11 cellular contexts compared by ENCODE assay signal in genomic region chr2:161172901-161173540, GRCh38. TPM values are rescaled to one million over a fixed set of nuclear protein-coding genes. Genes with fewer than 3 reads are reported as not detected.
DNase-seq lines count a peak whose midpoint lies in the region; ATAC-seq and TF ChIP-seq lines count a peak whose summit lies in the region.
"Had no signal": no experiment of that assay in that cellular context is flagged by ENCODE, and none has a peak within 500 bp of the region (broad histone marks: within the 10 kb centered on the region; RNA-seq: fewer than 3 reads in every experiment).

No MANE protein-coding gene starts in this region.

- no peak overlapping the region for H3K4me3 ChIP-seq in mucosa of descending colon
- H3K4me3 ChIP-seq: vagina had no signal

- intact Hi-C loops in mucosa of descending colon (cut with DNase I, micrococcal nuclease), result no loop called here

- TF ChIP-seq CTCF in mucosa of descending colon (IDR thresholded peaks at IDR 0.05), result no peak

- no peak for DNase-seq in activated CD8-positive, alpha-beta memory T cell treated with anti-CD3 and anti-CD28 coated beads, Interleukin-2, amount 10 ng/mL, durations not matched to agents 7 days and 5 days
- no peak for DNase-seq in activated CD8-positive, alpha-beta memory T cell treated with anti-CD3 and anti-CD28 coated beads, Interleukin-2, amount 50 U/mL, for 4 hours
- no peak for DNase-seq in naive B cell
- DNase-seq in mucosa of descending colon, result no peak
- no peak for DNase-seq in effector CD8-positive, alpha-beta T cell (lab: John Stamatoyannopoulos, UW)
- no peak for DNase-seq in AG08396 (ENCODE audit: low spot score)
- DNase-seq: activated CD4-positive, CD25-positive, alpha-beta regulatory T cell; stimulated activated CD4-positive, alpha-beta T cell treated with anti-CD3 and anti-CD28 coated beads, Interleukin-4, amount 100 ng/mL, for 1 hour had no signal

- no peaks in the 10 kb centered on the region for H3K27me3 Mint-ChIP-seq in activated CD8-positive, alpha-beta memory T cell treated with anti-CD3 and anti-CD28 coated beads, Interleukin-2, amount 10 ng/mL, durations not matched to agents 7 days and 5 days
- H3K27me3 Mint-ChIP-seq in naive B cell, result no peaks in the 10 kb centered on the region

- no peak overlapping the region for H3K4me3 Mint-ChIP-seq in activated CD8-positive, alpha-beta memory T cell treated with anti-CD3 and anti-CD28 coated beads, Interleukin-2, amount 10 ng/mL, durations not matched to agents 7 days and 5 days
- peak overlapping the region in 4 of 8 donors; percentile 7 to 42 (median 25) for H3K4me3 Mint-ChIP-seq in naive B cell

- no peaks in the 10 kb centered on the region for H3K9me3 ChIP-seq in mucosa of descending colon
- H3K9me3 ChIP-seq: vagina had no signal

- peaks cover 90% of the 10 kb centered on the region for H3K36me3 Mint-ChIP-seq in activated CD8-positive, alpha-beta memory T cell treated with anti-CD3 and anti-CD28 coated beads, Interleukin-2, amount 10 ng/mL, durations not matched to agents 7 days and 5 days
- peaks cover 5 to 14% of the 10 kb centered on the region in 2 donors for H3K36me3 Mint-ChIP-seq in naive B cell

- ATAC-seq in activated CD8-positive, alpha-beta memory T cell treated with anti-CD3 and anti-CD28 coated beads, Interleukin-2, amount 10 ng/mL, durations not matched to agents 7 days and 5 days, result peak; percentile 65
- peak; percentile 57 for ATAC-seq in GM21619 (IDR thresholded peaks at IDR 0.05; ENCODE audit: unreplicated experiment)
- ATAC-seq in HG03432 (IDR thresholded peaks at IDR 0.05; ENCODE audit: unreplicated experiment), result peak; percentile 70
- no peak for ATAC-seq in naive B cell (ENCODE audit: low read depth in 2 of 2)
- ATAC-seq in mucosa of descending colon, result no peak

- H3K4me1 ChIP-seq in mucosa of descending colon (ENCODE audit: low read depth), result no peaks in the 10 kb centered on the region

- H3K27ac Mint-ChIP-seq in activated CD8-positive, alpha-beta memory T cell treated with anti-CD3 and anti-CD28 coated beads, Interleukin-2, amount 10 ng/mL, durations not matched to agents 7 days and 5 days, result peak overlapping the region; percentile 19
- peak overlapping the region in 4 of 6 donors; percentile 4 to 17 (median 8) for H3K27ac Mint-ChIP-seq in naive B cell

- H3K4me1 Mint-ChIP-seq in activated CD8-positive, alpha-beta memory T cell treated with anti-CD3 and anti-CD28 coated beads, Interleukin-2, amount 10 ng/mL, durations not matched to agents 7 days and 5 days, result peaks cover 77% of the 10 kb centered on the region
- H3K4me1 Mint-ChIP-seq in naive B cell, result peaks cover 74 to 86% (median 85%) of the 10 kb centered on the region in 3 donors

- H3K36me3 ChIP-seq in mucosa of descending colon (ENCODE audit: low read depth), result no peaks in the 10 kb centered on the region
- H3K36me3 ChIP-seq: vagina had no signal

- H3K9me3 Mint-ChIP-seq in activated CD8-positive, alpha-beta memory T cell treated with anti-CD3 and anti-CD28 coated beads, Interleukin-2, amount 10 ng/mL, durations not matched to agents 7 days and 5 days (ENCODE audit: low read depth), result peaks cover 20% of the 10 kb centered on the region
- peaks cover 0 to 4% (median 0%) of the 10 kb centered on the region in 7 donors for H3K9me3 Mint-ChIP-seq in naive B cell

- CTCF ChIA-PET in activated CD8-positive, alpha-beta memory T cell treated with anti-CD3 and anti-CD28 coated beads, Interleukin-2, amount 10 ng/mL, durations not matched to agents 7 days and 5 days (lab: Charles Lee), result interaction anchor here (1.0 kb wide), 1 partner anchor 50 kb away, joined by 3 read pairs; no protein-coding TSS in a partner anchor

RNA-seq across cellular contexts. Expression of gene TANK, which starts 12.8 kb away (rescaled TPM):
- total RNA-seq in activated CD8-positive, alpha-beta memory T cell treated with anti-CD3 and anti-CD28 coated beads, Interleukin-2, amount 10 ng/mL, durations not matched to agents 7 days and 5 days, result 100 to 1,000 TPM; 133 to 147 TPM
- 100 to 1,000 TPM; 132 to 167 (median 136) TPM for polyA plus RNA-seq in naive B cell (ENCODE audit: low read depth in 6 of 6)
- 10 to 100 TPM; 57.2 to 77.6 (median 57.2) TPM for total RNA-seq in mucosa of descending colon

Comparison
In these comparisons a context has a peak if more than half of its experiments do, and no peak if none do; other contexts are left out.
1. ATAC-seq: peak in activated CD8-positive, alpha-beta memory T cell treated with anti-CD3 and anti-CD28 coated beads, Interleukin-2, amount 10 ng/mL, durations not matched to agents 7 days and 5 days (single experiment), GM21619 (single experiment) and HG03432 (single experiment); none in naive B cell (0 of 2) and mucosa of descending colon (single experiment).